8 cellular contexts compared by ENCODE assay signal in the genomic region with DNA sequence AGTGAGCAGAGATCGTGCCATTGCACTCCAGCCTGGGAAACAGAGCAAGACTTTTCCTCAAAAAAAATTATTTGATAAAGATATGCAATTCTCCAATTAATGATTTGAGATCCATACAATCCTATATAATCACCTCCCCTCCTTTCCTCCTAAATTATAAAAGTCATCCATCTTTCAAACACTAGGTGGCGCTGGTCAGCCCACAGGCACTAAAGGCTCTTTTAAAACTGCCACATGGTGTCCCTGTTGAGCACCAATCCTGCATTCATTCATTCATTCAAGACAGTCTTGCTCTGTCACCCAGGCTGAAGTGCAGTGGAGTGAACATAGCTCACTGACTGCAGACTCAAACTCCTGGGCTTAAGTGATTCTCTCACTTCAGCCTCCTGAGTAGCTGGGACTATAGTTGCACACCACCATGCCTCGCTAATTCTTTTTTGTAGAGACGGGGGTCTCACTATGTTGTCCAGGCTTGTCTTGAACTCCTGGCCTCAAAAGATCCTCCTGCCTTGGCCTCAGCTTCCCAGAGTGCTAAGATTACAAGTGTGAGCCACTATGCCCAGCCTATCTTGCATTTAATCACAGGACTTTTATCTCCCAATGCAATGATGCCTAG. TPM values are rescaled to one million over a fixed set of nuclear protein-coding genes. Genes with fewer than 3 reads are reported as not detected.
DNase-seq lines count a peak whose midpoint lies in the region; ATAC-seq, FAIRE-seq and TF ChIP-seq lines count a peak whose summit lies in the region.

No MANE protein-coding gene starts in this region.

- WGBS in right lobe of liver (ENCODE audit: insufficient coverage, low coverage, low lambda C conversion rate, missing lambda C conversion rate), result 61% methylated on average over 4 of the region's 4 CpGs

- H3K4me1 ChIP-seq in right lobe of liver, result peaks cover 0 to 8% (median 0%) of the 10 kb centered on the region in 4 donors

- no peaks in the 10 kb centered on the region for H3K36me3 Mint-ChIP-seq in type B pancreatic cell

- DNase-seq in COLO829 (ENCODE audit: low spot score) (peak; percentile 73), HTR-8/SVneo (ENCODE audit: insufficient read length, low spot score) (peak; percentile 66), SK-N-DZ (ENCODE audit: low spot score) (peak; percentile 25), bronchial epithelial cell (ENCODE audit: low read depth) (peak; percentile 65), right lobe of liver (no peak), type B pancreatic cell (ENCODE audit: extremely low spot score, unreplicated experiment) (no peak)

- ATAC-seq in GM18907 (IDR thresholded peaks at IDR 0.05; ENCODE audit: unreplicated experiment) (peak; percentile 68), right lobe of liver (peak; percentile 61 to 81 (median 68)), HG02973 (IDR thresholded peaks at IDR 0.05; ENCODE audit: unreplicated experiment) (no peak)

- H3K4me1 Mint-ChIP-seq in type B pancreatic cell (ENCODE audit: unreplicated experiment), result no peaks in the 10 kb centered on the region

- FAIRE-seq in HTR-8/SVneo (lab: Jason Lieb, UNC) (peak; percentile 13), bronchial epithelial cell (lab: Jason Lieb, UNC) (no peak)

- H3K27me3 Mint-ChIP-seq in type B pancreatic cell, result peaks cover 7% of the 10 kb centered on the region

- H3K36me3 ChIP-seq in bronchial epithelial cell (ENCODE audit: control insufficient read depth, insufficient read depth, low read length) (no peaks in the 10 kb centered on the region), right lobe of liver (no peaks in the 10 kb centered on the region)

- TF ChIP-seq CTCF in bronchial epithelial cell (IDR thresholded peaks at IDR 0.05; ENCODE audit: insufficient read depth, low read length, severe bottlenecking) (peak; percentile 85), right lobe of liver (IDR thresholded peaks at IDR 0.05) (peak; percentile 62 to 96 (median 95)), type B pancreatic cell (conservative IDR thresholded peaks at IDR 0.05) (peak; percentile 78)

- H3K27ac ChIP-seq in right lobe of liver, result no peak overlapping the region

- TF ChIP-seq POLR2A in right lobe of liver (IDR thresholded peaks at IDR 0.05), result no peak

- intact Hi-C loops in right lobe of liver (cut with DNase I), result no loop called here

- H3K27me3 ChIP-seq in bronchial epithelial cell (ENCODE audit: control insufficient read depth, insufficient read depth, low read length) (peaks cover 13% of the 10 kb centered on the region), right lobe of liver (peaks cover 0 to 4% of the 10 kb centered on the region in 2 donors)

- H3K27ac Mint-ChIP-seq in type B pancreatic cell, result no peak overlapping the region

- no peak overlapping the region for H3K4me3 Mint-ChIP-seq in type B pancreatic cell

- no peaks in the 10 kb centered on the region for H3K9me3 Mint-ChIP-seq in type B pancreatic cell

- H3K4me3 ChIP-seq in bronchial epithelial cell (ENCODE audit: low read depth, low read length) (no peak overlapping the region), right lobe of liver (no peak overlapping the region)

- no peaks in the 10 kb centered on the region for H3K9me3 ChIP-seq in right lobe of liver

RNA-seq across cellular contexts. Expression of gene SLC2A12, which starts 58.7 kb away (rescaled TPM):
- 1.5 and 2.0 TPM in 2 replicates for polyA plus RNA-seq in SK-N-DZ (2014; cell fraction: cytosol; rRNA removed)
- polyA plus RNA-seq in SK-N-DZ (2014; cell fraction: nucleus; rRNA removed), result 0.86 and 1.0 TPM in 2 replicates
- 0.51 and 0.53 TPM in 2 replicates for total RNA-seq in bronchial epithelial cell
- total RNA-seq in right lobe of liver, result 1 to 10 TPM in 2 of 6 experiments, under 1 TPM in 4; 0.49 to 9.1 (median 0.68) TPM
- total RNA-seq in type B pancreatic cell (ENCODE audit: low replicate concordance), result 2.7 and 5.5 TPM in 2 replicates

Comparison
In these comparisons a context has a peak if more than half of its experiments do, and no peak if none do; other contexts are left out.
1. DNase-seq: peak in COLO829 (single experiment), HTR-8/SVneo (single experiment), SK-N-DZ (single experiment) and bronchial epithelial cell (single experiment); none in right lobe of liver (0 of 3) and type B pancreatic cell (single experiment).
2. Peak in every context shown above with its lines, with median percentiles within 50 percentile points of each other: CTCF ChIP-seq.